Comparison of ENCODE assay signal across 8 cellular contexts in genomic region chr2:215311625-215312394, GRCh38. TPM values are rescaled to one million over a fixed set of nuclear protein-coding genes. Genes with fewer than 3 reads are reported as not detected.
DNase-seq lines count a peak whose midpoint lies in the region; ATAC-seq and TF ChIP-seq lines count a peak whose summit lies in the region.

TSS of gene ATIC (plus strand) at chr2:215312059. CDS start at chr2:215312143, 84 bp downstream.

- H3K27ac ChIP-seq in C4-2B (peak within 1 kb of the TSS; percentile 99), liver (ENCODE audit: low read depth in 1 of 2, low read length in 2 of 2) (peak within 1 kb of the TSS; percentile 81 to 85)

- TF ChIP-seq RAD21 in liver (IDR thresholded peaks at IDR 0.05): peak; percentile 37 to 46

- ATAC-seq in GM19395 (IDR thresholded peaks at IDR 0.05; ENCODE audit: unreplicated experiment) (peak; percentile 99), HG03565 (IDR thresholded peaks at IDR 0.05; ENCODE audit: unreplicated experiment) (peak; percentile 98)

- DNase-seq in NCI-H774 (lab: John Stamatoyannopoulos, UW) (peak; percentile 94), dermis microvascular lymphatic vessel endothelial cell (ENCODE audit: low read depth in 2 of 2) (peak; percentile 72 to 93)
- DNase-seq in activated CD4-positive, alpha-beta T cell treated with anti-CD3 and anti-CD28 coated beads, Interleukin-2, amount 50 U/mL, for 48 hours: peak; percentile 92 to 94
- DNase-seq in stimulated activated CD4-positive, alpha-beta T cell treated with anti-CD3 and anti-CD28 coated beads, Interleukin-4, amount 100 ng/mL, for 24 hours: peak; percentile 93

- H3K27me3 ChIP-seq in liver (ENCODE audit: control insufficient read depth in 4 of 4, insufficient read depth in 4 of 4, low read length in 3 of 4): no peaks in the 10 kb centered on the region

- TF ChIP-seq CTCF in C4-2B (conservative IDR thresholded peaks at IDR 0.05) (no peak), liver (IDR thresholded peaks at IDR 0.05; ENCODE audit: low read depth, low read length, missing input control) (no peak)

- H3K36me3 ChIP-seq in liver (ENCODE audit: control insufficient read depth in 4 of 4, insufficient read depth in 3 of 4, low read depth in 1 of 4, low read length in 3 of 4): peaks cover 0 to 5% (median 3%) of the 10 kb centered on the region in 4 donors

- H3K9me3 ChIP-seq in liver (ENCODE audit: control insufficient read depth in 4 of 4, low read length in 3 of 4): no peaks in the 10 kb centered on the region

- peak within 1 kb of the TSS; percentile 75 to 84 for H3K9ac ChIP-seq in liver (ENCODE audit: low read depth in 1 of 2, low read length in 2 of 2)

- WGBS in liver: under 1% methylated on average over 64 of the region's 64 CpGs

- H3K4me3 ChIP-seq in liver (ENCODE audit: low read depth in 1 of 3, low read length in 3 of 3): peak within 1 kb of the TSS; percentile 84 to 88 (median 86)

- H3K4me1 ChIP-seq in liver (ENCODE audit: control insufficient read depth in 4 of 4, insufficient read depth in 4 of 4, low read length in 3 of 4): peaks cover 0 to 16% (median 2%) of the 10 kb centered on the region in 4 donors

TF ChIP-seq in liver, 16 proteins besides CTCF, POLR2A, EP300 and RAD21:
- TF ChIP-seq YY1 (IDR thresholded peaks at IDR 0.05): peak; percentile 83
- TF ChIP-seq RXRA (IDR thresholded peaks at IDR 0.05): peak; percentile 30 to 52
- TF ChIP-seq, protein P1, sequence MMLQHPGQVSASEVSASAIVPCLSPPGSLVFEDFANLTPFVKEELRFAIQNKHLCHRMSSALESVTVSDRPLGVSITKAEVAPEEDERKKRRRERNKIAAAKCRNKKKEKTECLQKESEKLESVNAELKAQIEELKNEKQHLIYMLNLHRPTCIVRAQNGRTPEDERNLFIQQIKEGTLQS (IDR thresholded peaks at IDR 0.05): no peak
- TF ChIP-seq FOXA2 (IDR thresholded peaks at IDR 0.05): no peak
- TF ChIP-seq MAX (IDR thresholded peaks at IDR 0.05): peak; percentile 69
- peak; percentile 53 for TF ChIP-seq REST (IDR thresholded peaks at IDR 0.05)
- no peak for TF ChIP-seq JUND (IDR thresholded peaks at IDR 0.05)
- TF ChIP-seq HNF4G (IDR thresholded peaks at IDR 0.05): no peak
- TF ChIP-seq HNF4A (conservative IDR thresholded peaks at IDR 0.05): peak; percentile 57 to 62
- peak; percentile 81 for TF ChIP-seq SP1 (IDR thresholded peaks at IDR 0.05)
- TF ChIP-seq, protein P2, sequence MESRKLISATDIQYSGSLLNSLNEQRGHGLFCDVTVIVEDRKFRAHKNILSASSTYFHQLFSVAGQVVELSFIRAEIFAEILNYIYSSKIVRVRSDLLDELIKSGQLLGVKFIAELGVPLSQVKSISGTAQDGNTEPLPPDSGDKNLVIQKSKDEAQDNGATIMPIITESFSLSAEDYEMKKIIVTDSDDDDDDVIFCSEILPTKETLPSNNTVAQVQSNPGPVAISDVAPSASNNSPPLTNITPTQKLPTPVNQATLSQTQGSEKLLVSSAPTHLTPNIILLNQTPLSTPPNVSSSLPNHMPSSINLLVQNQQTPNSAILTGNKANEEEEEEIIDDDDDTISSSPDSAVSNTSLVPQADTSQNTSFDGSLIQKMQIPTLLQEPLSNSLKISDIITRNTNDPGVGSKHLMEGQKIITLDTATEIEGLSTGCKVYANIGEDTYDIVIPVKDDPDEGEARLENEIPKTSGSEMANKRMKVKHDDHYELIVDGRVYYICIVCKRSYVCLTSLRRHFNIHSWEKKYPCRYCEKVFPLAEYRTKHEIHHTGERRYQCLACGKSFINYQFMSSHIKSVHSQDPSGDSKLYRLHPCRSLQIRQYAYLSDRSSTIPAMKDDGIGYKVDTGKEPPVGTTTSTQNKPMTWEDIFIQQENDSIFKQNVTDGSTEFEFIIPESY (IDR thresholded peaks at IDR 0.05): peak; percentile 36
- TF ChIP-seq TAF1 (conservative IDR thresholded peaks at IDR 0.05): peak; percentile 35
- TF ChIP-seq FOXA1 (IDR thresholded peaks at IDR 0.05): no peak
- peak; percentile 13 for TF ChIP-seq NR2F2 (IDR thresholded peaks at IDR 0.05)
- peak; percentile 33 to 87 for TF ChIP-seq GABPA (IDR thresholded peaks at IDR 0.05 in 1 of 2, conservative IDR thresholded peaks at IDR 0.05 in 1 of 2)
- TF ChIP-seq EGR1 (IDR thresholded peaks at IDR 0.05; ENCODE audit: low read depth in 2 of 2): peak; percentile 82 to 84

RNA-seq across cellular contexts. Expression of gene ATIC, which starts in this region (rescaled TPM):
- total RNA-seq in dermis microvascular lymphatic vessel endothelial cell: 14.9 and 15.4 TPM in 2 replicates
- 10 to 100 TPM; 22.9 to 28.9 TPM for total RNA-seq in liver
- 10 to 100 TPM; 43.0 to 50.0 TPM for polyA plus RNA-seq in liver

Comparison
In these comparisons a context has a peak if more than half of its experiments do, and no peak if none do; other contexts are left out.
1. Peak in every context shown above with its lines: DNase-seq, ATAC-seq, H3K4me3 ChIP-seq and H3K27ac ChIP-seq.